In genomic region chr3:183572935-183573334, GRCh38 we compare ENCODE assay signal across 36 cellular contexts.
DNase-seq lines count a peak whose midpoint lies in the region; ATAC-seq and FAIRE-seq lines count a peak whose summit lies in the region.
"Had no signal": no experiment of that assay in that cellular context is flagged by ENCODE, and none has a peak within 500 bp of the region (broad histone marks: within the 10 kb centered on the region; RNA-seq: fewer than 3 reads in every experiment).

No MANE protein-coding gene starts in this region.

- DNase-seq in GM18507 (ENCODE audit: extremely low spot score, insufficient read length, low read depth) (no peak), MV-4-11 (lab: John Stamatoyannopoulos, UW) (peak; percentile 40)
- DNase-seq in activated CD4-positive, alpha-beta T cell treated with anti-CD3 and anti-CD28 coated beads, Interleukin-2, amount 50 U/mL, for 4 hours, result no peak
- DNase-seq: 8988T; activated CD4-positive, alpha-beta T cell treated with anti-CD3 and anti-CD28 coated beads for 4 hours; activated CD8-positive, alpha-beta memory T cell treated with anti-CD3 and anti-CD28 coated beads for 24 hours; activated effector memory CD4-positive, alpha-beta T cell treated with Interleukin-2 at 50 U/mL for 16 hours; activated T-cell treated with anti-CD3 and anti-CD28 coated beads for 4 hours; amygdala; brain microvascular endothelial cell; C1 segment of cervical spinal cord; COR-L47; DMS79 treated with DMSO at 0.1 percent for 48 hours; dorsolateral prefrontal cortex; foreskin fibroblast; GF-D8; IMR-90; kidney glomerular epithelial cell; lower lobe of right lung; naive thymus-derived CD4-positive, alpha-beta T cell; NCI-H1436 treated with DMSO at 0.1 percent for 48 hours; NCI-H446; NCI-H748 treated with DMSO at 0.1 percent for 48 hours; right cardiac atrium; RPMI8226; stimulated activated CD4-positive, alpha-beta T cell treated with anti-CD3 and anti-CD28 coated beads, Interleukin-2, amount 100 ng/mL, for 24 hours; stimulated activated naive CD8-positive, alpha-beta T cell treated with anti-CD3 and anti-CD28 coated beads, Interleukin-15, amount 100 ng/mL, for 72 hours; T-helper 9 cell had no signal

- peak; percentile 58 for ATAC-seq in GM21381 (IDR thresholded peaks at IDR 0.05; ENCODE audit: unreplicated experiment)
- ATAC-seq in HG02938 (IDR thresholded peaks at IDR 0.05; ENCODE audit: unreplicated experiment), result peak; percentile 42
- ATAC-seq in GM21576 (IDR thresholded peaks at IDR 0.05; ENCODE audit: unreplicated experiment), result no peak
- ATAC-seq in HG03159 (IDR thresholded peaks at IDR 0.05; ENCODE audit: unreplicated experiment), result no peak
- ATAC-seq in HG03039 (IDR thresholded peaks at IDR 0.05; ENCODE audit: unreplicated experiment), result no peak
- ATAC-seq: activated naive CD4-positive, alpha-beta T cell treated with anti-CD3 and anti-CD28 coated beads, Interleukin-2, amount 50 U/mL, for 72 hours; lower lobe of right lung; naive thymus-derived CD4-positive, alpha-beta T cell; right cardiac atrium; stimulated activated naive CD8-positive, alpha-beta T cell treated with anti-CD3 and anti-CD28 coated beads, Interleukin-15, amount 100 ng/mL, for 72 hours had no signal

- peak; percentile 70 for FAIRE-seq in GM18507 (lab: Jason Lieb, UNC)
- FAIRE-seq: endometrium, H1 had no signal

Comparison
In these comparisons a context has a peak if more than half of its experiments do, and no peak if none do; other contexts are left out.
1. ATAC-seq: peak in GM21381 (single experiment) and HG02938 (single experiment); none in GM21576 (single experiment), HG03159 (single experiment) and HG03039 (single experiment).